In the genomic region with DNA sequence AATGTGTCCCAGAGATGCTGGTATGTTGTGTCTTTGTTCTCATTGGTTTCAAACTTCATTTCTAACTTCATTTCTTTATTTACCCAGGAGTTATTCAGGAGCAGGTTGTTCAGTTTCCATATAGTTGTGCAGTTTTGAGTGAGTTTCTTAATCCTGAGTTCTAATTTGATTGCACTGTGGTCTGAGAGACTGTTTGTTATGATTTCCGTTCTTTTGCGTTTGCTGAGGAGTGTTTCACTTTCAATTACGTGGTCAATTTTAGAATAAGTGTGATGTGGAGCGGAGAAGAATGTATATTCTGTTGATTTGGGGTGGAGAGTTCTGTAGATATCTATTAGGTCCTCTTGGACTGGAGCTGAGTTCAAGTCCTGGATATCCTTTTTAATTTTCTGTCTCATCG, we compare ENCODE assay signal across 7 cellular contexts.
A peak's percentile ranks its signal among the peaks of the same experiment; 100 is the strongest.
DNase-seq lines count a peak whose midpoint lies in the region; ATAC-seq and TF ChIP-seq lines count a peak whose summit lies in the region.
"Not testable (repeated sequence)": the region's sequence is repeated elsewhere in the genome, so short reads cannot be mapped to it uniquely, and the experiment has no call there.

No MANE protein-coding gene starts in this region.

- H3K4me2 ChIP-seq in KMS-11, result peak overlapping the region; percentile 66

- H3K79me2 ChIP-seq in KMS-11 (ENCODE audit: insufficient read depth, low read depth), result not testable (repeated sequence)

- not testable (repeated sequence) for H3K36me3 ChIP-seq in CD8-positive, alpha-beta T cell (ENCODE audit: insufficient read depth, low read length); KMS-11 (ENCODE audit: insufficient read depth)

- not testable (repeated sequence) for ATAC-seq in CD8-positive, alpha-beta T cell; T-cell (replicated peaks in 1 of 4); activated CD4-positive, alpha-beta T cell treated with anti-CD3 and anti-CD28 coated beads for 36 hours; activated CD8-positive, alpha-beta memory T cell treated with anti-CD3 and anti-CD28 coated beads, Interleukin-2, amount 10 ng/mL, durations not matched to agents 7 days and 5 days; effector memory CD8-positive, alpha-beta T cell (replicated peaks)

- H3K9me3 Mint-ChIP-seq in CD8-positive, alpha-beta T cell; T-cell; activated CD4-positive, alpha-beta T cell treated with anti-CD3 and anti-CD28 coated beads for 36 hours (ENCODE audit: low read depth); activated CD8-positive, alpha-beta memory T cell treated with anti-CD3 and anti-CD28 coated beads, Interleukin-2, amount 10 ng/mL, durations not matched to agents 7 days and 5 days (ENCODE audit: low read depth); activated T-helper 2 cell treated with anti-CD3 and anti-CD28 coated beads, Interferon-gamma antibody, Interleukin-2, Interleukin-4, amounts not matched to agents 10 μg/mL and 5 μg/mL and 100 μg/mL, durations not matched to agents 14 hours and 24 hours and 36 hours; effector memory CD8-positive, alpha-beta T cell: not testable (repeated sequence)

- not testable (repeated sequence) for H4K20me1 ChIP-seq in KMS-11 (ENCODE audit: insufficient read depth)

- not testable (repeated sequence) for H3K36me3 Mint-ChIP-seq in CD8-positive, alpha-beta T cell; T-cell; activated CD4-positive, alpha-beta T cell treated with anti-CD3 and anti-CD28 coated beads for 36 hours (ENCODE audit: low read depth); activated CD8-positive, alpha-beta memory T cell treated with anti-CD3 and anti-CD28 coated beads, Interleukin-2, amount 10 ng/mL, durations not matched to agents 7 days and 5 days; activated T-helper 2 cell treated with anti-CD3 and anti-CD28 coated beads, Interferon-gamma antibody, Interleukin-2, Interleukin-4, amounts not matched to agents 10 μg/mL and 5 μg/mL and 100 μg/mL, durations not matched to agents 14 hours and 24 hours and 36 hours (ENCODE audit: low read depth); effector memory CD8-positive, alpha-beta T cell (ENCODE audit: insufficient read depth)

- peak overlapping the region; percentile 17; the same call in 1 of the 2 replicates for H3K9ac ChIP-seq in KMS-11

- not testable (repeated sequence) for H3K27me3 ChIP-seq in CD8-positive, alpha-beta T cell (ENCODE audit: insufficient read depth, low read length); KMS-11 (ENCODE audit: insufficient read depth, low read depth)

- H3K27ac Mint-ChIP-seq in CD8-positive, alpha-beta T cell, result peak overlapping the region; percentile 3
- peak overlapping the region; percentile 59 to 66 for H3K27ac Mint-ChIP-seq in T-cell
- peak overlapping the region; percentile 5 for H3K27ac Mint-ChIP-seq in activated CD4-positive, alpha-beta T cell treated with anti-CD3 and anti-CD28 coated beads for 36 hours
- peak overlapping the region; percentile 76 for H3K27ac Mint-ChIP-seq in activated CD8-positive, alpha-beta memory T cell treated with anti-CD3 and anti-CD28 coated beads, Interleukin-2, amount 10 ng/mL, durations not matched to agents 7 days and 5 days
- H3K27ac Mint-ChIP-seq in activated T-helper 2 cell treated with anti-CD3 and anti-CD28 coated beads, Interferon-gamma antibody, Interleukin-2, Interleukin-4, amounts not matched to agents 10 μg/mL and 5 μg/mL and 100 μg/mL, durations not matched to agents 14 hours and 24 hours and 36 hours, result peak overlapping the region; percentile 7
- peak overlapping the region; percentile 18 to 59 for H3K27ac Mint-ChIP-seq in effector memory CD8-positive, alpha-beta T cell

- POLR2A ChIA-PET in CD8-positive, alpha-beta T cell (lab: Charles Lee); T-cell (lab: Charles Lee); activated CD4-positive, alpha-beta T cell treated with anti-CD3 and anti-CD28 coated beads for 36 hours (lab: Charles Lee): not testable (repeated sequence)

- CTCF ChIA-PET in CD8-positive, alpha-beta T cell (lab: Charles Lee), result interaction anchor here (0.9 to 1.5 kb wide), 3 partner anchors 15 to 356 kb away, joined by 3 read pairs; no protein-coding TSS in a partner anchor
- CTCF ChIA-PET in T-cell (lab: Charles Lee); activated CD8-positive, alpha-beta memory T cell treated with anti-CD3 and anti-CD28 coated beads, Interleukin-2, amount 10 ng/mL, durations not matched to agents 7 days and 5 days (lab: Charles Lee): not testable (repeated sequence)
- CTCF ChIA-PET in activated CD4-positive, alpha-beta T cell treated with anti-CD3 and anti-CD28 coated beads for 36 hours (lab: Charles Lee), result interaction anchor here (0.6 kb wide), 1 partner anchor 16 kb away, joined by 3 read pairs; no protein-coding TSS in a partner anchor

- DNase-seq in CD8-positive, alpha-beta T cell; T-cell; activated CD4-positive, alpha-beta T cell treated with anti-CD3 and anti-CD28 coated beads for 36 hours; activated CD8-positive, alpha-beta memory T cell treated with anti-CD3 and anti-CD28 coated beads, Interleukin-2, amount 10 ng/mL, durations not matched to agents 7 days and 5 days; activated T-helper 2 cell treated with anti-CD3 and anti-CD28 coated beads, Interferon-gamma antibody, Interleukin-2, Interleukin-4, amounts not matched to agents 10 μg/mL and 5 μg/mL and 100 μg/mL, durations not matched to agents 14 hours and 24 hours and 36 hours (ENCODE audit: low spot score); effector memory CD8-positive, alpha-beta T cell: not testable (repeated sequence)

- H3K4me3 Mint-ChIP-seq in CD8-positive, alpha-beta T cell, result peak overlapping the region; percentile 58
- peak overlapping the region; percentile 2 to 73 (median 40) for H3K4me3 Mint-ChIP-seq in T-cell
- not testable (repeated sequence) for H3K4me3 Mint-ChIP-seq in activated CD4-positive, alpha-beta T cell treated with anti-CD3 and anti-CD28 coated beads for 36 hours; activated T-helper 2 cell treated with anti-CD3 and anti-CD28 coated beads, Interferon-gamma antibody, Interleukin-2, Interleukin-4, amounts not matched to agents 10 μg/mL and 5 μg/mL and 100 μg/mL, durations not matched to agents 14 hours and 24 hours and 36 hours (ENCODE audit: low read depth)
- H3K4me3 Mint-ChIP-seq in activated CD8-positive, alpha-beta memory T cell treated with anti-CD3 and anti-CD28 coated beads, Interleukin-2, amount 10 ng/mL, durations not matched to agents 7 days and 5 days, result peak overlapping the region; percentile 57
- H3K4me3 Mint-ChIP-seq in effector memory CD8-positive, alpha-beta T cell, result peak overlapping the region; percentile 50 to 64

- not testable (repeated sequence) for TF ChIP-seq CTCF in CD8-positive, alpha-beta T cell (IDR thresholded peaks at IDR 0.05); KMS-11 (conservative IDR thresholded peaks at IDR 0.05; ENCODE audit: low read depth, low read length)

- H3K4me3 ChIP-seq in CD8-positive, alpha-beta T cell (ENCODE audit: low read depth, low read length); KMS-11 (IDR thresholded peaks at IDR 0.05; ENCODE audit: insufficient read depth, low read depth, low read length): not testable (repeated sequence)

- H3K4me1 ChIP-seq in CD8-positive, alpha-beta T cell (ENCODE audit: insufficient read depth, low read length), result not testable (repeated sequence)
- peaks cover 23% of the 10 kb centered on the region for H3K4me1 ChIP-seq in KMS-11 (ENCODE audit: low read depth, poor library complexity, severe bottlenecking)

- not testable (repeated sequence) for H3K27me3 Mint-ChIP-seq in CD8-positive, alpha-beta T cell (ENCODE audit: low read depth); activated CD8-positive, alpha-beta memory T cell treated with anti-CD3 and anti-CD28 coated beads, Interleukin-2, amount 10 ng/mL, durations not matched to agents 7 days and 5 days; activated T-helper 2 cell treated with anti-CD3 and anti-CD28 coated beads, Interferon-gamma antibody, Interleukin-2, Interleukin-4, amounts not matched to agents 10 μg/mL and 5 μg/mL and 100 μg/mL, durations not matched to agents 14 hours and 24 hours and 36 hours (ENCODE audit: low read depth); effector memory CD8-positive, alpha-beta T cell
- H3K27me3 Mint-ChIP-seq in T-cell, result peaks cover 1 to 24% of the 10 kb centered on the region in 2 donors
- peaks cover 19% of the 10 kb centered on the region for H3K27me3 Mint-ChIP-seq in activated CD4-positive, alpha-beta T cell treated with anti-CD3 and anti-CD28 coated beads for 36 hours

- intact Hi-C loops in CD8-positive, alpha-beta T cell (cut with DNase I, micrococcal nuclease); activated CD4-positive, alpha-beta T cell treated with anti-CD3 and anti-CD28 coated beads for 36 hours (cut with DNase I, micrococcal nuclease); activated T-helper 2 cell treated with anti-CD3 and anti-CD28 coated beads, Interferon-gamma antibody, Interleukin-2, Interleukin-4, amounts not matched to agents 10 μg/mL and 5 μg/mL and 100 μg/mL, durations not matched to agents 14 hours and 24 hours and 36 hours (cut with micrococcal nuclease): not testable (repeated sequence)

- not testable (repeated sequence) for H3K9me3 ChIP-seq in CD8-positive, alpha-beta T cell (ENCODE audit: low read length)

- not testable (repeated sequence) for H3K4me1 Mint-ChIP-seq in CD8-positive, alpha-beta T cell (ENCODE audit: low read depth); activated CD4-positive, alpha-beta T cell treated with anti-CD3 and anti-CD28 coated beads for 36 hours; activated T-helper 2 cell treated with anti-CD3 and anti-CD28 coated beads, Interferon-gamma antibody, Interleukin-2, Interleukin-4, amounts not matched to agents 10 μg/mL and 5 μg/mL and 100 μg/mL, durations not matched to agents 14 hours and 24 hours and 36 hours (ENCODE audit: low read depth); effector memory CD8-positive, alpha-beta T cell (ENCODE audit: low read depth in 2 of 2)
- peaks cover 4 to 12% (median 5%) of the 10 kb centered on the region in 3 donors for H3K4me1 Mint-ChIP-seq in T-cell
- peaks cover 18% of the 10 kb centered on the region for H3K4me1 Mint-ChIP-seq in activated CD8-positive, alpha-beta memory T cell treated with anti-CD3 and anti-CD28 coated beads, Interleukin-2, amount 10 ng/mL, durations not matched to agents 7 days and 5 days

- H3K27ac ChIP-seq in CD8-positive, alpha-beta T cell (ENCODE audit: low read depth, low read length), result not testable (repeated sequence)
- H3K27ac ChIP-seq in KMS-11, result peak overlapping the region; percentile 40; the same call in 1 of the 2 replicates

- peak overlapping the region; percentile 1; the same call in 1 of the 2 replicates for H2AFZ ChIP-seq in KMS-11 (ENCODE audit: low read depth)

Comparison
In these comparisons a context has a peak if more than half of its experiments do, and no peak if none do; other contexts are left out.
1. H3K27ac Mint-ChIP-seq: peak in every context shown above with its lines; median percentile 76 in activated CD8-positive, alpha-beta memory T cell treated with anti-CD3 and anti-CD28 coated beads, Interleukin-2, amount 10 ng/mL, durations not matched to agents 7 days and 5 days; 62 in T-cell; 38 in effector memory CD8-positive, alpha-beta T cell; 7 in activated T-helper 2 cell treated with anti-CD3 and anti-CD28 coated beads, Interferon-gamma antibody, Interleukin-2, Interleukin-4, amounts not matched to agents 10 μg/mL and 5 μg/mL and 100 μg/mL, durations not matched to agents 14 hours and 24 hours and 36 hours; 5 in activated CD4-positive, alpha-beta T cell treated with anti-CD3 and anti-CD28 coated beads for 36 hours; 3 in CD8-positive, alpha-beta T cell.